ENCODE assay signal across 21 cellular contexts in the genomic region with DNA sequence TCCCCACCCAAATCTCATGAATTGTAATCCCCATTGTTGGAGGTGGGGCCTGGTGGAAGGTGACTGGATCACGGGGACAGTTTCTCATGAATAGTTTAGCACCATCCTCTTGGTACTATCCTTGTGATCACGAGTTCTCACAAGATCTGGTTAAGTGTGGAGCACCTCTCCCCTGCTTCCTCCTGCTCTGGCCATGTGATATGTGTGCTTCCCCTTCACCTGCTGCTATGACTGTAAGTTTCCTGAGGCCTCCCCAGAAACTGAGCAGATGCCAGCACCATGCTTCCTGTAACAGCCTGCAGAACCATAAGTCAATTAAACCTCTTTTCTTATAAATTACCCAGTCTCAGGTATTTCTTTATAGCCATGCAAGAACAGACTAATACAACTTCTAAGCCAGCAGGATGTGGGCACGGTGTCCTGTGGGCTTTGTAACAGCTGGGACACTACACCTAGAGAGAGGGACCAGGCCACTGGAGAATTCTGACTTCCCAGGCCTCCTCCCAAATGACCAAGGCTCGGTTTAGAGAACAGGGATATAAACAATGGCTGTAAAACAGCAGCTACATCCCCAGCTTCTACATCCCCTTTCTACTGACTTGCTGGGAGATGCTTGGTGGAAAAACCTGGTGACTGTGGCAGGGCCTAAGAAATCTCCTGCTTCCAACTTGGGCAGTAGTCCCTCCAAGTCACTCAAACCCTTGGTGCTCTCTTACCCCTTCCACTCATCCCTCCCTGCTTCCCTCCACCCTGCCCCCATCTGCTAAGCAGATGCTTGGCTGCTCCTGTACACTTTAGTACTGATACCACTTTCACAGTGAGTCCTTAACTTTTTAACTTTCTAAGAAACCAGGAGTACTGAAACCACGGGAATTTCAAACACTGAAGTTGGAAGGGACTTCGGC. TPM values are rescaled to one million over a fixed set of nuclear protein-coding genes. Genes with fewer than 3 reads are reported as not detected.
DNase-seq lines count a peak whose midpoint lies in the region; ATAC-seq and FAIRE-seq lines count a peak whose summit lies in the region.
"Had no signal": no experiment of that assay in that cellular context is flagged by ENCODE, and none has a peak within 500 bp of the region (broad histone marks: within the 10 kb centered on the region; RNA-seq: fewer than 3 reads in every experiment).

No MANE protein-coding gene starts in this region.

- FAIRE-seq in HTR-8/SVneo (lab: Jason Lieb, UNC) = peak; percentile 80
- FAIRE-seq: G401.6, H1, pancreas had no signal

- ATAC-seq in activated T-cell treated with anti-CD3 and anti-CD28 coated beads, Interleukin-2, amount 50 U/mL, for 72 hours (replicated peaks in 1 of 2) = no peak
- no peak for ATAC-seq in activated naive CD8-positive, alpha-beta T cell treated with anti-CD3 and anti-CD28 coated beads, Interleukin-2, amount 50 U/mL, for 24 hours
- ATAC-seq in natural killer cell treated with Interleukin-12 subunit alpha and Interleukin-12 subunit beta and Interleukin-15 and Interleukin-18, amount 100 ng/mL, for 72 hours = no peak
- ATAC-seq: left cardiac atrium, pancreas had no signal

- intact Hi-C loops in cardiac septum (cut with DNase I) = no loop called here

- peak overlapping the region; percentile 54 for H3K27ac Mint-ChIP-seq in activated T-cell treated with anti-CD3 and anti-CD28 coated beads, Interleukin-2, amount 50 U/mL, for 72 hours
- H3K27ac Mint-ChIP-seq in activated naive CD8-positive, alpha-beta T cell treated with anti-CD3 and anti-CD28 coated beads, Interleukin-2, amount 50 U/mL, for 24 hours = peak overlapping the region; percentile 68
- peak overlapping the region; percentile 0 to 37 for H3K27ac Mint-ChIP-seq in natural killer cell treated with Interleukin-12 subunit alpha and Interleukin-12 subunit beta and Interleukin-15 and Interleukin-18, amount 100 ng/mL, for 72 hours
- H3K27ac Mint-ChIP-seq: IgD-negative memory B cell had no signal

- H3K9me3 Mint-ChIP-seq in activated T-cell treated with anti-CD3 and anti-CD28 coated beads, Interleukin-2, amount 50 U/mL, for 72 hours = peaks cover 12 to 16% of the 10 kb centered on the region in 2 donors
- H3K9me3 Mint-ChIP-seq in activated naive CD8-positive, alpha-beta T cell treated with anti-CD3 and anti-CD28 coated beads, Interleukin-2, amount 50 U/mL, for 24 hours = peaks cover 25% of the 10 kb centered on the region
- no peaks in the 10 kb centered on the region for H3K9me3 Mint-ChIP-seq in natural killer cell treated with Interleukin-12 subunit alpha and Interleukin-12 subunit beta and Interleukin-15 and Interleukin-18, amount 100 ng/mL, for 72 hours
- H3K9me3 Mint-ChIP-seq: IgD-negative memory B cell had no signal

- DNase-seq in activated T-cell treated with anti-CD3 and anti-CD28 coated beads, Interleukin-2, amount 50 U/mL, for 72 hours = no peak
- DNase-seq in activated T-cell treated with anti-CD3 and anti-CD28 coated beads, Interleukin-2, amount 50 U/mL, for 48 hours = no peak
- DNase-seq in HTR-8/SVneo (ENCODE audit: insufficient read length, low spot score) = no peak
- no peak for DNase-seq in activated naive CD8-positive, alpha-beta T cell treated with anti-CD3 and anti-CD28 coated beads, Interleukin-2, amount 50 U/mL, for 24 hours
- no peak for DNase-seq in natural killer cell treated with Interleukin-12 subunit alpha and Interleukin-12 subunit beta and Interleukin-15 and Interleukin-18, amount 100 ng/mL, for 72 hours (ENCODE audit: low spot score)
- DNase-seq in cardiac septum (ENCODE audit: low spot score) = no peak
- DNase-seq in GM19238 (ENCODE audit: insufficient read length, low spot score) = no peak
- no peak for DNase-seq in NK-92 (lab: John Stamatoyannopoulos, UW; ENCODE audit: unreplicated experiment)
- DNase-seq: ACHN, C1 segment of cervical spinal cord, left cardiac atrium, mesenchymal stem cell, NCI-H1436, NCI-H2227 treated with DMSO at 0.1 percent for 48 hours, NCI-H774, OCI-M1, pancreas, Right ventricle myocardium superior had no signal

- H3K36me3 Mint-ChIP-seq in activated T-cell treated with anti-CD3 and anti-CD28 coated beads, Interleukin-2, amount 50 U/mL, for 72 hours (ENCODE audit: insufficient read depth in 2 of 2) = peaks cover 52 to 91% of the 10 kb centered on the region in 2 donors
- peaks cover 98% of the 10 kb centered on the region for H3K36me3 Mint-ChIP-seq in activated naive CD8-positive, alpha-beta T cell treated with anti-CD3 and anti-CD28 coated beads, Interleukin-2, amount 50 U/mL, for 24 hours (ENCODE audit: low read depth)
- H3K36me3 Mint-ChIP-seq in natural killer cell treated with Interleukin-12 subunit alpha and Interleukin-12 subunit beta and Interleukin-15 and Interleukin-18, amount 100 ng/mL, for 72 hours = peaks cover 84% of the 10 kb centered on the region

- no peaks in the 10 kb centered on the region for H3K27me3 Mint-ChIP-seq in activated T-cell treated with anti-CD3 and anti-CD28 coated beads, Interleukin-2, amount 50 U/mL, for 72 hours (ENCODE audit: low read depth)
- H3K27me3 Mint-ChIP-seq in activated naive CD8-positive, alpha-beta T cell treated with anti-CD3 and anti-CD28 coated beads, Interleukin-2, amount 50 U/mL, for 24 hours = no peaks in the 10 kb centered on the region
- no peaks in the 10 kb centered on the region for H3K27me3 Mint-ChIP-seq in natural killer cell treated with Interleukin-12 subunit alpha and Interleukin-12 subunit beta and Interleukin-15 and Interleukin-18, amount 100 ng/mL, for 72 hours
- H3K27me3 Mint-ChIP-seq: IgD-negative memory B cell had no signal

- H3K4me3 Mint-ChIP-seq in activated T-cell treated with anti-CD3 and anti-CD28 coated beads, Interleukin-2, amount 50 U/mL, for 72 hours = peak overlapping the region in 1 of 2 donors; percentile 33
- H3K4me3 Mint-ChIP-seq in activated naive CD8-positive, alpha-beta T cell treated with anti-CD3 and anti-CD28 coated beads, Interleukin-2, amount 50 U/mL, for 24 hours = no peak overlapping the region
- peak overlapping the region; percentile 26 for H3K4me3 Mint-ChIP-seq in natural killer cell treated with Interleukin-12 subunit alpha and Interleukin-12 subunit beta and Interleukin-15 and Interleukin-18, amount 100 ng/mL, for 72 hours

- peaks cover 88% of the 10 kb centered on the region for H3K4me1 Mint-ChIP-seq in activated T-cell treated with anti-CD3 and anti-CD28 coated beads, Interleukin-2, amount 50 U/mL, for 72 hours (ENCODE audit: low read depth)
- peaks cover 60% of the 10 kb centered on the region for H3K4me1 Mint-ChIP-seq in activated naive CD8-positive, alpha-beta T cell treated with anti-CD3 and anti-CD28 coated beads, Interleukin-2, amount 50 U/mL, for 24 hours
- peaks cover 49 to 76% of the 10 kb centered on the region in 2 donors for H3K4me1 Mint-ChIP-seq in natural killer cell treated with Interleukin-12 subunit alpha and Interleukin-12 subunit beta and Interleukin-15 and Interleukin-18, amount 100 ng/mL, for 72 hours (ENCODE audit: low read depth in 2 of 2)

RNA-seq across cellular contexts. Expression of a gene that starts 10.3 kb away (rescaled TPM):
- 100 to 1,000 TPM; 441 to 563 TPM for total RNA-seq in activated T-cell treated with anti-CD3 and anti-CD28 coated beads, Interleukin-2, amount 50 U/mL, for 72 hours
- 100 to 1,000 TPM; 145 to 252 TPM for total RNA-seq in natural killer cell treated with Interleukin-12 subunit alpha and Interleukin-12 subunit beta and Interleukin-15 and Interleukin-18, amount 100 ng/mL, for 72 hours
- 53.2 TPM for total RNA-seq in cardiac septum
